In the genomic region with DNA sequence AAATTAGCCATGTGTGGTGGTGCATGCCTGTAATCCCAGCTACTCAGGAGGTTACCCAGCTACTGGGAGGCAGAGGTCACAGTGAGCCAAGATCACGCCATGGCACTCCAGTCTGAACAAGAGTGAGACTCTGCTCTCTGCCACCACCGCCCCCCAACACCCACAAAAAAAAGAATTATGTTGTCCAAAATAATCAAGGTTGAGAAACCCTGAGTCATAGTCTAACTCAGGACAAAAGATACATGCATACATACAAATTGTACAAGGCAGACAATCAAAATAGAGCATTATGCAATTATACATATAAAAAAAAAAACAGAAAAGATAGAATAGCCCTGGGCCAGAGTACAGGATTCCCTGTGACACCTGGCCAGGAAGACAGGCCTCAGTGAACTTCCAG, we compare ENCODE assay signal across 1 cellular context.
TF ChIP-seq lines count a peak whose summit lies in the region.

No MANE protein-coding gene starts in this region.

TF ChIP-seq in IMR-90, 13 proteins besides CTCF, POLR2A, EP300 and RAD21:
- TF ChIP-seq CHD1 (IDR thresholded peaks at IDR 0.05; ENCODE audit: low read depth, low read length) = no peak
- TF ChIP-seq BHLHE40 (IDR thresholded peaks at IDR 0.05; ENCODE audit: low read depth, low read length) = no peak
- 0 out of 2 replicates have a peak, but pooled peaks have one; percentile 5 for TF ChIP-seq NFE2L2 (IDR thresholded peaks at IDR 0.05; ENCODE audit: low read depth, low read length)
- no peak for TF ChIP-seq SMC3 (IDR thresholded peaks at IDR 0.05; ENCODE audit: low read depth, low read length)
- no peak for TF ChIP-seq MAFK (IDR thresholded peaks at IDR 0.05; ENCODE audit: low read depth, low read length)
